ENCODE assay signal across 19 cellular contexts in the genomic region with DNA sequence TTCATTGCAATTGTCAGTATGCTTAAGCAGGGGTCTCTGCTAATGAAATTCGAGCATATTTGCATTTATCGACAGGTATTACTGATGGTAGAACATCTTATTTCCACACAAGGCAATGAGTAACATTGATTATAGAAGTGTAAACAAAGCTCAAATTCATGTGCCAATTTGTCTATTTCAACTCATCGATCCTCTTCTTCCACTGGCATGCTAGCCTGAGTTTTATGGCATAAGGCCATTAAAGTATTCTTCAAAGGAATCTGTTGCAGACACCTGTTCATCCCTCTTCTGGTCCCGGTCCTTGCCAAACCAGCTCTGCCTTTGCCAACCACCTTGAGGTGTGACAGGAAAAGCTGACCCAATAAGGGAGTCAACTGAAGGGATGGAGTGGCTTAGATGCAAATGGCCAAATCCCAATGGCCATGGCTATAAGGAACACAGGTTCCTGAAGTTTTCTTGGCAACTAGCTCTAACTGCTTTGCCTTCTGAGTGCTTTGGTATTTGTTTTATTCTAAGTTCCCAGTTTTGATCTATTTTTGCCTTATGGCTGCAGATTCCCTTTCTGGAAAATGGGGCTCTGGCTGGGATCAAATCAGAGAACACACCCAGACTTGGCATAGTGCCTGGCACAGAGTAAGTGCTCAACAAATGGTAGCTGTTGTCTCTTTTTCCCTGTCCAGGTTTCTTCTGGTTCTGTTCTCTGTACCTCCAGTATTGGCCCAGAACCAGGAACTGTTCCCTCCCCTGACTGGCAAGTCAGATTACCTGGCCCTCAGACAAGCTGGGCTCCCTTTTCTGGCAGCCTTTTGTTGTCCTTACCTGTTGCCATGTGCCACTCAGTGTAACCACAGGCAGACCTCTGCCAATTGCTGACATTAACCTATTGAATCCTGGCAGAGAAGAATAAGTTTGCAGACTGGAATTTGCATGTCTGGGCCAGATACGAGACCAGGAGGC.
A peak's percentile ranks its signal among the peaks of the same experiment; 100 is the strongest.
DNase-seq lines count a peak whose midpoint lies in the region; ATAC-seq and TF ChIP-seq lines count a peak whose summit lies in the region.
"Had no signal": no experiment of that assay in that cellular context is flagged by ENCODE, and none has a peak within 500 bp of the region (broad histone marks: within the 10 kb centered on the region; RNA-seq: fewer than 3 reads in every experiment).

No MANE protein-coding gene starts in this region.

- WGBS in right cardiac atrium = 89% methylated on average over 5 of the region's 5 CpGs
- WGBS in thyroid gland, 2 donors = 67 to 68% methylated on average over 5 of the region's 5 CpGs

- no peak for TF ChIP-seq POLR2A in thyroid gland (IDR thresholded peaks at IDR 0.05)

- ATAC-seq in left ventricle myocardium superior = peak; percentile 84
- no peak for ATAC-seq in right cardiac atrium
- ATAC-seq: activated CD4-positive, CD25-positive, alpha-beta regulatory T cell treated with anti-CD3 and anti-CD28 coated beads, Interleukin-2, amount 50 U/mL, for 24 hours; stimulated activated effector memory CD8-positive, alpha-beta T cell treated with anti-CD3 and anti-CD28 coated beads, Interleukin-12 subunit alpha, Interleukin-12 subunit beta, amount 100 ng/mL, for 72 hours had no signal

- no peaks in the 10 kb centered on the region for H3K27me3 ChIP-seq in right cardiac atrium (ENCODE audit: control insufficient read depth, insufficient read depth)
- H3K27me3 ChIP-seq in thyroid gland = no peaks in the 10 kb centered on the region
- H3K27me3 ChIP-seq in colonic mucosa = no peaks in the 10 kb centered on the region
- H3K27me3 ChIP-seq: neural progenitor cell had no signal

- H3K4me1 ChIP-seq in right cardiac atrium (ENCODE audit: control insufficient read depth, insufficient read depth, low read length) (no peaks in the 10 kb centered on the region), thyroid gland (peaks cover 6 to 16% of the 10 kb centered on the region in 2 donors), colonic mucosa (no peaks in the 10 kb centered on the region)
- H3K4me1 ChIP-seq: BLaER1 treated with 17β-estradiol and CSF1 and Interleukin-3, amounts not matched to agents 10 nM and 100 nM; heart right ventricle had no signal

- TF ChIP-seq CTCF in thyroid gland (IDR thresholded peaks at IDR 0.05) (no peak), colonic mucosa (IDR thresholded peaks at IDR 0.05) (no peak)

- H3K4me3 ChIP-seq in right cardiac atrium (ENCODE audit: low read length) (no peak overlapping the region), thyroid gland (replicated peaks in 1 of 3) (no peak overlapping the region), colonic mucosa (no peak overlapping the region)
- H3K4me3 ChIP-seq: BLaER1 treated with 17β-estradiol and CSF1 and Interleukin-3, amounts not matched to agents 10 nM and 100 nM; heart right ventricle; neural progenitor cell had no signal

- intact Hi-C loops in left ventricle myocardium superior (cut with micrococcal nuclease) = no loop called here
- intact Hi-C loops in right cardiac atrium (cut with DNase I) = no loop called here
- intact Hi-C loops in thyroid gland (cut with DNase I) = no loop called here
- intact Hi-C loops in colonic mucosa (cut with DNase I) = no loop called here

- H3K9me3 ChIP-seq in right cardiac atrium (ENCODE audit: control insufficient read depth, low read length) (no peaks in the 10 kb centered on the region), thyroid gland (no peaks in the 10 kb centered on the region), colonic mucosa (no peaks in the 10 kb centered on the region)
- H3K9me3 ChIP-seq: BLaER1 treated with 17β-estradiol and CSF1 and Interleukin-3, amounts not matched to agents 10 nM and 100 nM; heart right ventricle had no signal

- H3K9ac ChIP-seq in colonic mucosa (ENCODE audit: low read depth in 2 of 2, low read length in 2 of 2) = no peak overlapping the region
- H3K9ac ChIP-seq: BLaER1 treated with 17β-estradiol and CSF1 and Interleukin-3, amounts not matched to agents 10 nM and 100 nM; neural progenitor cell had no signal

- no peak overlapping the region for H3K27ac ChIP-seq in right cardiac atrium (ENCODE audit: low read length)
- no peak overlapping the region for H3K27ac ChIP-seq in thyroid gland
- no peak overlapping the region for H3K27ac ChIP-seq in colonic mucosa
- H3K27ac ChIP-seq: BLaER1 treated with 17β-estradiol and CSF1 and Interleukin-3, amounts not matched to agents 10 nM and 100 nM; heart right ventricle; neural progenitor cell had no signal

- H3K36me3 ChIP-seq in thyroid gland = no peaks in the 10 kb centered on the region
- H3K36me3 ChIP-seq in colonic mucosa = no peaks in the 10 kb centered on the region
- H3K36me3 ChIP-seq: BLaER1 treated with 17β-estradiol and CSF1 and Interleukin-3, amounts not matched to agents 10 nM and 100 nM; heart right ventricle; neural progenitor cell had no signal

- DNase-seq in left ventricle myocardium superior (no peak), right cardiac atrium (no peak), NCI-H69 (lab: John Stamatoyannopoulos, UW) (peak; percentile 56), cerebellum (ENCODE audit: low spot score) (peak; percentile 1), thyroid gland (peak; percentile 79 to 80), T1000 (lab: John Stamatoyannopoulos, UW) (no peak), colonic mucosa (no peak), SW480 (ENCODE audit: low spot score) (no peak)
- DNase-seq: ACHN; activated CD4-positive, alpha-beta memory T cell treated with anti-CD3 and anti-CD28 coated beads, Interleukin-2, amount 10 ng/mL, durations not matched to agents 7 days and 5 days; activated effector memory CD4-positive, alpha-beta T cell treated with anti-CD3 and anti-CD28 coated beads, Interleukin-2, amount 50 U/mL, for 16 hours; heart right ventricle; immature natural killer cell; NCI-H1417 treated with DMSO at 0.1 percent for 48 hours; SW 1271 had no signal

Comparison
In these comparisons a context has a peak if more than half of its experiments do, and no peak if none do; other contexts are left out.
1. DNase-seq: peak in NCI-H69 (single experiment), cerebellum (single experiment) and thyroid gland (2 of 2); none in left ventricle myocardium superior (single experiment), right cardiac atrium (0 of 3), T1000 (single experiment), colonic mucosa (single experiment) and SW480 (single experiment).